10 cellular contexts compared by ENCODE assay signal in the genomic region with DNA sequence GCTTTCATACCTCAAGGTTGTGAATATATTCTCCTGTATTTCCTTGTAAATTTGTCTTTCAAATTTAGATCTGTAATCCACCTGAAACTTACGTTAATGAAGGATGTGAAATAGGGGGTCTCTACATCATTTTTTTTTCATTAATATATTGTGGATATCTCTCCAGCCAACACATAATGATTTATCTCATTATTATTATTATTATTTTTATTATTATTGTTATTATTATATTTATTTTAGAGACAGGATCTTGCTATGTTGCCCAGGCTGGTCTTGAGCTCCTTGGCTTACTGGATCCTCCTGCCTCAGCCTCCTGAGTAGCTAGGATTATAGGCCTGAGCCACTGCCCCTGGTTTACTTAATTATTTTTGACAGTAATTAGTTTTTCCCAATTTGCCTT. TPM values are rescaled to one million over a fixed set of nuclear protein-coding genes. Genes with fewer than 3 reads are reported as not detected.
"Had no signal": no experiment of that assay in that cellular context is flagged by ENCODE, and none has a peak within 500 bp of the region (broad histone marks: within the 10 kb centered on the region; RNA-seq: fewer than 3 reads in every experiment).

No MANE protein-coding gene starts in this region.

- H3K36me3 ChIP-seq: HAP-1 had no signal

- H3K4me3 ChIP-seq: GM23248, HAP-1, K562 had no signal

- ATAC-seq: HCT116, K562 had no signal

- H3K9ac ChIP-seq: GM23248 had no signal

- H3K9me3 ChIP-seq: HAP-1 had no signal

- H3K9me3 Mint-ChIP-seq: HFFc6 had no signal

- H3K4me3 Mint-ChIP-seq: HFFc6 had no signal

- H2AFZ ChIP-seq: GM23248 had no signal

- H3K27ac ChIP-seq: GM23248 had no signal

- FAIRE-seq: HTR-8/SVneo, K562 had no signal

- H3K27ac Mint-ChIP-seq: HFFc6 had no signal

- DNase-seq: GM23248, GOT3, H7, HFFc6, IMR-90 had no signal

RNA-seq across cellular contexts. Expression of a gene that starts 4.3 kb away (rescaled TPM):
- polyA plus RNA-seq: K562 had no signal

RNA-seq across cellular contexts. Expression of a gene that starts 11.3 kb away (rescaled TPM):
- total RNA-seq: GM23248, H4, H7, HFFc6, IMR-90, K562 had no signal
- polyA plus RNA-seq: GM23248, IMR-90 had no signal

RNA-seq across cellular contexts. Expression of a gene that starts 41.4 kb away (rescaled TPM):
- total RNA-seq: GM23248, IMR-90 had no signal
